24 cellular contexts compared by ENCODE assay signal in the genomic region with DNA sequence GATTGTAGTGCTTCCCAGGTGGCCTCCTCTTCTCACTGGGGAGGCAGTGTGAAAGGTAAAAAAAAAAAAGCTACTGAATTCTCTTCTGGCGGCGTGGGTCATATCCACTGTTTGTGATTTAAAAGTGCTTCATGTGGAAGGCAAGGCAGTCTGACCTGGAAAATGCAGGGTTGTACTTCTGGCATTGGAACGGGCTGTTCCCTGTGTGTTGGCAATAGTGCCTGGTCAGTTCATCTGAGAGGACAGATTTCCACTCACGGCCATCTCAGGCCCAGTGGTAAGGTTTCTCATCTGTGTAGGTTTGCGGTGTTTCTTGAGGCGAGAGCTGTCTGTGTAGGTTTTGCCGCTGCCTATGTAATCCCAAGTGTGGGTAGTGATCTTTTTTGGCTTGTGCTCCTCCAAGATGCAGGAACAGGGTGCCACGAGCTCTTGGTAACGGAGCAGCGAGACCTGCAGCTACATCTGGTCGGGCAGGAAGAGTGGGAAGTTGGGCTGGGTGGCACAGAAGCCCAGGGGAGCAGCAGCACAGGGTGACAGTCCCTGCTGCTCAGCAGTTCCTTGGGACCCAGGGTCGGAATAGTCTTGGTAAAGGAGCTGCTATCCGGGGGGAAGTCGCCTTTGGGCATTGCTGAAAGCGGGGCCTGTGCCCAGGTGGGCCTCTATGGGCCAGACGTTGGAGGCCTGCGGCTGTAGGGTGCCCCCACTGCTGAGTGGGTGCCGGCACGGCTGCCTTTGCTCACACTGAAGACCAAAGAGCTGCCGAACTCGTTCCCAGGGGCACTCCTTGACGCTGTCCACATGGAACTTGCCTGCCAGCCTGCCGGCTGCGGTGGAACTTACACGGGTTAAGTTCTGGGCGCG. TPM values are rescaled to one million over a fixed set of nuclear protein-coding genes. Genes with fewer than 3 reads are reported as not detected.
DNase-seq lines count a peak whose midpoint lies in the region; ATAC-seq and TF ChIP-seq lines count a peak whose summit lies in the region.
"Had no signal": no experiment of that assay in that cellular context is flagged by ENCODE, and none has a peak within 500 bp of the region (broad histone marks: within the 10 kb centered on the region; RNA-seq: fewer than 3 reads in every experiment).

No MANE protein-coding gene starts in this region.

- H3K9ac ChIP-seq in H9 (ENCODE audit: extremely low read depth, insufficient read length, low read length) = no peak overlapping the region

- no peak overlapping the region for H3K4me3 ChIP-seq in ascending aorta
- H3K4me3 ChIP-seq: SK-N-MC, vagina had no signal

- H2AK5ac ChIP-seq in H9 (ENCODE audit: insufficient read length, low read length) = no peak overlapping the region

- peaks cover 2% of the 10 kb centered on the region for H4K20me1 ChIP-seq in H9 (ENCODE audit: control insufficient read depth, insufficient read depth, insufficient read length)

- no peak overlapping the region; the same call in 1 of the 2 replicates for H3K14ac ChIP-seq in H9 (ENCODE audit: insufficient read depth, low read length)

- no peak overlapping the region for H3K4me3 Mint-ChIP-seq in H9
- H3K4me3 Mint-ChIP-seq in stimulated activated naive B cell treated with anti-CD40 and anti-IgM and Interleukin-4, amounts not matched to agents 10 μg/mL and 1 μg/mL and 100 μg/mL, for 72 hours = no peak overlapping the region
- H3K4me3 Mint-ChIP-seq: activated naive CD4-positive, alpha-beta T cell treated with anti-CD3 and anti-CD28 coated beads, Interleukin-2, amount 10 ng/mL, durations not matched to agents 7 days and 5 days had no signal

- H3K4ac ChIP-seq in H9 (ENCODE audit: low read depth, low read length) = no peak overlapping the region

- H3K56ac ChIP-seq in H9 (ENCODE audit: insufficient read length, low read depth, low read length) = no peak overlapping the region

- H2BK120ac ChIP-seq in H9 (ENCODE audit: low read depth, low read length, poor library complexity, severe bottlenecking) = no peak overlapping the region

- no peak overlapping the region for H4K8ac ChIP-seq in H9 (replicated peaks; ENCODE audit: insufficient read length, low read depth, low read length)

- H2BK20ac ChIP-seq in H9 (ENCODE audit: low read depth, low read length, poor library complexity, severe bottlenecking) = no peak overlapping the region

- peak overlapping the region; percentile 8 to 81 (median 60); a peak in 5 of 7 replicates for H3K27ac Mint-ChIP-seq in H9
- H3K27ac Mint-ChIP-seq in stimulated activated naive B cell treated with anti-CD40 and anti-IgM and Interleukin-4, amounts not matched to agents 10 μg/mL and 1 μg/mL and 100 μg/mL, for 72 hours = peak overlapping the region; percentile 27
- H3K27ac Mint-ChIP-seq: activated naive CD4-positive, alpha-beta T cell treated with anti-CD3 and anti-CD28 coated beads, Interleukin-2, amount 10 ng/mL, durations not matched to agents 7 days and 5 days; progenitor cell of endocrine pancreas had no signal

- ATAC-seq in stimulated activated naive B cell treated with anti-CD40 and anti-IgM and Interleukin-4, amounts not matched to agents 10 μg/mL and 1 μg/mL and 100 μg/mL, for 72 hours (replicated peaks) = no peak
- no peak for ATAC-seq in HG02852 (IDR thresholded peaks at IDR 0.05; ENCODE audit: unreplicated experiment)
- ATAC-seq: naive thymus-derived CD4-positive, alpha-beta T cell had no signal

- peaks cover 3 to 10% of the 10 kb centered on the region in 2 experiments; a peak in 3 of 5 replicates for H3K9me3 Mint-ChIP-seq in H9
- peaks cover 10 to 13% of the 10 kb centered on the region in 2 donors for H3K9me3 Mint-ChIP-seq in stimulated activated naive B cell treated with anti-CD40 and anti-IgM and Interleukin-4, amounts not matched to agents 10 μg/mL and 1 μg/mL and 100 μg/mL, for 72 hours

- peaks cover 4% of the 10 kb centered on the region; the same call in 1 of the 2 replicates for H3K4me1 ChIP-seq in H9 (ENCODE audit: insufficient read depth, low read length)
- peaks cover 0 to 12% of the 10 kb centered on the region in 2 donors for H3K4me1 ChIP-seq in ascending aorta

- H3T11ph ChIP-seq in H9 (ENCODE audit: low read length) = no peak overlapping the region

- no peak overlapping the region for H2AFZ ChIP-seq in H9 (ENCODE audit: low read length)

- peaks cover 44% of the 10 kb centered on the region; the same call in 1 of the 2 replicates for H3K79me2 ChIP-seq in H9 (ENCODE audit: insufficient read depth, low read length)

- H3K79me1 ChIP-seq in H9 (ENCODE audit: insufficient read depth, low read depth, low read length, poor library complexity, severe bottlenecking) = peaks cover 8% of the 10 kb centered on the region

- H3K9me3 ChIP-seq in H9 (ENCODE audit: control insufficient read depth, low read depth, low read length) = no peaks in the 10 kb centered on the region
- peaks cover 0 to 20% of the 10 kb centered on the region in 2 donors for H3K9me3 ChIP-seq in ascending aorta
- H3K9me3 ChIP-seq: BE2C, vagina had no signal

- peaks cover 10 to 19% (median 16%) of the 10 kb centered on the region in 3 experiments; a peak in 6 of 7 replicates for H3K36me3 Mint-ChIP-seq in H9 (ENCODE audit: insufficient read depth in 1 of 3, low read depth in 3 of 3)
- H3K36me3 Mint-ChIP-seq in stimulated activated naive B cell treated with anti-CD40 and anti-IgM and Interleukin-4, amounts not matched to agents 10 μg/mL and 1 μg/mL and 100 μg/mL, for 72 hours = peaks cover 28 to 48% of the 10 kb centered on the region in 2 donors

- H4K5ac ChIP-seq in H9 (ENCODE audit: insufficient read length, low read depth, low read length) = no peak overlapping the region

- DNase-seq in H9 (no peak), ascending aorta (ENCODE audit: low spot score in 2 of 2) (no peak), medulla oblongata (ENCODE audit: extremely low spot score) (peak; percentile 37), GM20000 (ENCODE audit: low spot score) (no peak), midbrain (lab: John Stamatoyannopoulos, UW) (no peak)
- no peak for DNase-seq in stimulated activated naive B cell treated with anti-CD40 and anti-IgM and Interleukin-4, amounts not matched to agents 10 μg/mL and 1 μg/mL and 100 μg/mL, for 72 hours
- DNase-seq: activated CD4-positive, CD25-positive, alpha-beta regulatory T cell; activated naive CD4-positive, alpha-beta T cell treated with anti-CD3 and anti-CD28 coated beads, Interleukin-2, amount 10 ng/mL, durations not matched to agents 7 days and 5 days; BE2C; DMS 273 treated with DMSO at 0.1 percent for 48 hours; hypothalamus; Karpas-422; naive thymus-derived CD4-positive, alpha-beta T cell; NCI-H1436; NCI-H2081 treated with DMSO at 0.1 percent for 48 hours; NCI-H226; NCI-H526 treated with DMSO at 0.1 percent for 48 hours; NK-92 treated with Interleukin-12 subunit alpha and Interleukin-12 subunit beta, amount 100 ng/mL, for 24 hours; stimulated activated naive CD4-positive, alpha-beta T cell treated with Interleukin-2 at 50 U/mL for 16 hours; T-helper 1 cell had no signal

- H3K27ac ChIP-seq in H9 (ENCODE audit: insufficient read length, low read depth, low read length) (no peak overlapping the region), ascending aorta (peak overlapping the region; percentile 28 to 47)
- H3K27ac ChIP-seq: SK-N-MC, vagina had no signal

- no peak overlapping the region for H2BK5ac ChIP-seq in H9 (ENCODE audit: insufficient read length, low read length)

- no peak overlapping the region for H3K23ac ChIP-seq in H9 (ENCODE audit: insufficient read length, low read depth, low read length)

- WGBS in H9 (ENCODE audit: extremely low coverage, insufficient read length, low lambda C conversion rate) = no CpG with 5 or more reads among the region's 27 CpGs

- peaks cover 4% of the 10 kb centered on the region for H3K23me2 ChIP-seq in H9 (ENCODE audit: insufficient read length, low read depth, low read length, poor library complexity, severe bottlenecking)

- H4K91ac ChIP-seq in H9 (ENCODE audit: insufficient read length, low read depth, low read length) = no peak overlapping the region

- no peak overlapping the region for H3K4me2 ChIP-seq in H9 (ENCODE audit: insufficient read depth, insufficient read length, low read length)

- intact Hi-C loops in ascending aorta (cut with DNase I) = no loop called here

- H3K36me3 ChIP-seq in ascending aorta = no peaks in the 10 kb centered on the region
- H3K36me3 ChIP-seq: BE2C, vagina had no signal

- no peak overlapping the region for H2BK15ac ChIP-seq in H9 (ENCODE audit: low read depth, low read length)

- no peak overlapping the region for H3K18ac ChIP-seq in H9 (ENCODE audit: insufficient read length, low read depth, low read length)

- TF ChIP-seq CTCF in H9 (conservative IDR thresholded peaks at IDR 0.05) (no peak), ascending aorta (IDR thresholded peaks at IDR 0.05) (no peak), GM20000 (IDR thresholded peaks at IDR 0.05; ENCODE audit: extremely low read depth, missing control alignments) (no peak)

- peaks cover 21 to 27% of the 10 kb centered on the region in 2 experiments for H3K4me1 Mint-ChIP-seq in H9
- H3K4me1 Mint-ChIP-seq in stimulated activated naive B cell treated with anti-CD40 and anti-IgM and Interleukin-4, amounts not matched to agents 10 μg/mL and 1 μg/mL and 100 μg/mL, for 72 hours = peaks cover 29 to 58% of the 10 kb centered on the region in 2 donors

- no peaks in the 10 kb centered on the region for H3K27me3 ChIP-seq in H9 (ENCODE audit: insufficient read depth, low read length)
- H3K27me3 ChIP-seq in ascending aorta = no peaks in the 10 kb centered on the region
- H3K27me3 ChIP-seq: BE2C, vagina had no signal

- H3K27me3 Mint-ChIP-seq in H9 (ENCODE audit: low read depth) = no peaks in the 10 kb centered on the region
- no peaks in the 10 kb centered on the region for H3K27me3 Mint-ChIP-seq in stimulated activated naive B cell treated with anti-CD40 and anti-IgM and Interleukin-4, amounts not matched to agents 10 μg/mL and 1 μg/mL and 100 μg/mL, for 72 hours
- H3K27me3 Mint-ChIP-seq: activated naive CD4-positive, alpha-beta T cell treated with anti-CD3 and anti-CD28 coated beads, Interleukin-2, amount 10 ng/mL, durations not matched to agents 7 days and 5 days; naive thymus-derived CD4-positive, alpha-beta T cell; progenitor cell of endocrine pancreas had no signal

- no peak overlapping the region for H2BK12ac ChIP-seq in H9 (ENCODE audit: insufficient read length, low read depth, low read length)

RNA-seq across cellular contexts. Expression of a gene that starts 11.2 kb away (rescaled TPM):
- 34.4 and 34.5 TPM in 2 replicates for total RNA-seq in H9 (2021)
- 28.3 TPM for total RNA-seq in ascending aorta
